ENCODE assay signal across 18 cellular contexts in genomic region chr3:144034715-144035114, GRCh38.
DNase-seq lines count a peak whose midpoint lies in the region; ATAC-seq and TF ChIP-seq lines count a peak whose summit lies in the region.
"Had no signal": no experiment of that assay in that cellular context is flagged by ENCODE, and none has a peak within 500 bp of the region (broad histone marks: within the 10 kb centered on the region; RNA-seq: fewer than 3 reads in every experiment).

No MANE protein-coding gene starts in this region.

- H3K79me2 ChIP-seq in H9 (ENCODE audit: insufficient read depth, low read length) = no peaks in the 10 kb centered on the region

- H3K14ac ChIP-seq in H9 (ENCODE audit: insufficient read depth, low read length) = no peak overlapping the region

- no peak overlapping the region for H2AK5ac ChIP-seq in H9 (ENCODE audit: insufficient read length, low read length)

- H3K23me2 ChIP-seq in H9 (ENCODE audit: insufficient read length, low read depth, low read length, poor library complexity, severe bottlenecking) = no peaks in the 10 kb centered on the region

- no peaks in the 10 kb centered on the region for H3K79me1 ChIP-seq in H9 (ENCODE audit: insufficient read depth, low read depth, low read length, poor library complexity, severe bottlenecking)

- H3K27ac Mint-ChIP-seq in H9 (no peak overlapping the region), Caco-2 (ENCODE audit: unreplicated experiment) (no peak overlapping the region)
- H3K27ac Mint-ChIP-seq: CD4-positive, alpha-beta T cell had no signal

- no peak overlapping the region for H3K4ac ChIP-seq in H9 (ENCODE audit: low read depth, low read length)

- H3K27me3 ChIP-seq in H9 (ENCODE audit: insufficient read depth, low read length) (no peaks in the 10 kb centered on the region), Caco-2 (replicated peaks; ENCODE audit: control insufficient read depth, insufficient read depth, low read length) (no peaks in the 10 kb centered on the region), brain microvascular endothelial cell (replicated peaks) (no peaks in the 10 kb centered on the region)
- H3K27me3 ChIP-seq: BE2C; BLaER1 treated with 17β-estradiol and CSF1 and Interleukin-3, amounts not matched to agents 10 nM and 100 nM had no signal

- H4K5ac ChIP-seq in H9 (ENCODE audit: insufficient read length, low read depth, low read length) = no peak overlapping the region

- CTCF ChIA-PET in Caco-2 (lab: Charles Lee) = no interaction called here

- no peak for DNase-seq in H9
- peak; percentile 56 for DNase-seq in inferior parietal cortex (ENCODE audit: extremely low spot score)
- no peak for DNase-seq in substantia nigra (lab: John Stamatoyannopoulos, UW)
- no peak for DNase-seq in stimulated activated CD4-positive, alpha-beta T cell treated with anti-CD3 and anti-CD28 coated beads, Interleukin-12 subunit alpha, Interleukin-12 subunit beta, amount 100 ng/mL, for 4 hours
- no peak for DNase-seq in Caco-2
- DNase-seq in brain microvascular endothelial cell = no peak
- DNase-seq: AML-193; BE2C; CD4-positive, alpha-beta T cell; COR-L47; DMS153; DND-41; GOT3 had no signal

- H3K27ac ChIP-seq in H9 (ENCODE audit: insufficient read length, low read depth, low read length) (no peak overlapping the region), angular gyrus (ENCODE audit: low read depth, low read length) (peak overlapping the region; percentile 61), substantia nigra (ENCODE audit: low read depth, low read length, poor library complexity, severe bottlenecking) (peak overlapping the region; percentile 95), brain microvascular endothelial cell (no peak overlapping the region)
- H3K27ac ChIP-seq: 22Rv1; BLaER1 treated with 17β-estradiol and CSF1 and Interleukin-3, amounts not matched to agents 10 nM and 100 nM had no signal

- intact Hi-C loops in Caco-2 (cut with micrococcal nuclease; ENCODE audit: unreplicated experiment) = loop anchor here (1.0 kb wide), 1 partner anchor 27 kb away; no protein-coding TSS in a partner anchor

- H3K36me3 Mint-ChIP-seq in H9 (ENCODE audit: insufficient read depth in 1 of 3, low read depth in 3 of 3) = no peaks in the 10 kb centered on the region
- H3K36me3 Mint-ChIP-seq in Caco-2 (ENCODE audit: insufficient read depth, unreplicated experiment) = no peaks in the 10 kb centered on the region
- H3K36me3 Mint-ChIP-seq: CD14-positive monocyte had no signal

- H2BK120ac ChIP-seq in H9 (ENCODE audit: low read depth, low read length, poor library complexity, severe bottlenecking) = no peak overlapping the region

- no peak overlapping the region for H2BK5ac ChIP-seq in H9 (ENCODE audit: insufficient read length, low read length)

- no CpG with 5 or more reads among the region's 1 CpG for WGBS in H9 (ENCODE audit: extremely low coverage, insufficient read length, low lambda C conversion rate)

- no peak overlapping the region for H3K23ac ChIP-seq in H9 (ENCODE audit: insufficient read length, low read depth, low read length)

- no peak overlapping the region for H3K4me3 Mint-ChIP-seq in H9
- H3K4me3 Mint-ChIP-seq in Caco-2 (ENCODE audit: unreplicated experiment) = no peak overlapping the region
- H3K4me3 Mint-ChIP-seq: CD14-positive monocyte; CD4-positive, alpha-beta T cell had no signal

- no TSS peak for BruUV-seq in Caco-2 (replicated peaks; lab: Mats Ljungman, UMichigan)

- H3K56ac ChIP-seq in H9 (ENCODE audit: insufficient read length, low read depth, low read length) = no peak overlapping the region

- no peak overlapping the region for H4K91ac ChIP-seq in H9 (ENCODE audit: insufficient read length, low read depth, low read length)

- no peaks in the 10 kb centered on the region for H4K20me1 ChIP-seq in H9 (ENCODE audit: control insufficient read depth, insufficient read depth, insufficient read length)
- H4K20me1 ChIP-seq: BLaER1 treated with 17β-estradiol and CSF1 and Interleukin-3, amounts not matched to agents 10 nM and 100 nM had no signal

- H3K27me3 Mint-ChIP-seq in H9 (ENCODE audit: low read depth) (no peaks in the 10 kb centered on the region), Caco-2 (ENCODE audit: insufficient read depth, unreplicated experiment) (no peaks in the 10 kb centered on the region)

- H3K36me3 ChIP-seq in Caco-2 (ENCODE audit: control insufficient read depth, insufficient read depth, low read length) = no peaks in the 10 kb centered on the region
- no peaks in the 10 kb centered on the region for H3K36me3 ChIP-seq in brain microvascular endothelial cell (replicated peaks)
- H3K36me3 ChIP-seq: BE2C; BLaER1 treated with 17β-estradiol and CSF1 and Interleukin-3, amounts not matched to agents 10 nM and 100 nM had no signal

- no peak overlapping the region for H2BK15ac ChIP-seq in H9 (ENCODE audit: low read depth, low read length)

- POLR2A ChIA-PET in Caco-2 (lab: Charles Lee) = no interaction called here

- H3K4me2 ChIP-seq in H9 (ENCODE audit: insufficient read depth, insufficient read length, low read length) = no peak overlapping the region
- H3K4me2 ChIP-seq: BLaER1 treated with 17β-estradiol and CSF1 and Interleukin-3, amounts not matched to agents 10 nM and 100 nM had no signal

- in situ Hi-C loops in brain microvascular endothelial cell (cut with HindIII; ENCODE audit: low pct_ligation_motif_present, low sequenced_read_pairs) = no loop called here

- peak overlapping the region; percentile 23 for H3K9ac ChIP-seq in H9 (ENCODE audit: extremely low read depth, insufficient read length, low read length)
- H3K9ac ChIP-seq: BLaER1 treated with 17β-estradiol and CSF1 and Interleukin-3, amounts not matched to agents 10 nM and 100 nM had no signal

- H3T11ph ChIP-seq in H9 (ENCODE audit: low read length) = no peak overlapping the region

- no peak for ATAC-seq in HG02884 (IDR thresholded peaks at IDR 0.05; ENCODE audit: unreplicated experiment)

- no peak overlapping the region for H2BK12ac ChIP-seq in H9 (ENCODE audit: insufficient read length, low read depth, low read length)

- H3K9me3 ChIP-seq in H9 (ENCODE audit: control insufficient read depth, low read depth, low read length) = no peaks in the 10 kb centered on the region
- H3K9me3 ChIP-seq in Caco-2 = no peaks in the 10 kb centered on the region
- H3K9me3 ChIP-seq: BE2C; BLaER1 treated with 17β-estradiol and CSF1 and Interleukin-3, amounts not matched to agents 10 nM and 100 nM had no signal

- no peak overlapping the region for H2AFZ ChIP-seq in H9 (ENCODE audit: low read length)

- no peak overlapping the region for H3K18ac ChIP-seq in H9 (ENCODE audit: insufficient read length, low read depth, low read length)

- H3K4me3 ChIP-seq in Caco-2 (ENCODE audit: low read depth, low read length) = no peak overlapping the region
- no peak overlapping the region for H3K4me3 ChIP-seq in brain microvascular endothelial cell (ENCODE audit: low read depth, low read length)
- H3K4me3 ChIP-seq: BLaER1 treated with 17β-estradiol and CSF1 and Interleukin-3, amounts not matched to agents 10 nM and 100 nM had no signal

- no peak overlapping the region for H4K8ac ChIP-seq in H9 (replicated peaks; ENCODE audit: insufficient read length, low read depth, low read length)

- no peaks in the 10 kb centered on the region for H3K9me3 Mint-ChIP-seq in H9
- H3K9me3 Mint-ChIP-seq in Caco-2 (ENCODE audit: unreplicated experiment) = no peaks in the 10 kb centered on the region
- H3K9me3 Mint-ChIP-seq: CD14-positive monocyte; CD4-positive, alpha-beta T cell had no signal

- H3K4me1 ChIP-seq in H9 (ENCODE audit: insufficient read depth, low read length) (peaks cover 3% of the 10 kb centered on the region; the same call in 1 of the 2 replicates), Caco-2 (no peaks in the 10 kb centered on the region)
- H3K4me1 ChIP-seq: BE2C; BLaER1 treated with 17β-estradiol and CSF1 and Interleukin-3, amounts not matched to agents 10 nM and 100 nM had no signal

- no peak overlapping the region for H2BK20ac ChIP-seq in H9 (ENCODE audit: low read depth, low read length, poor library complexity, severe bottlenecking)

- TF ChIP-seq CTCF in H9 (conservative IDR thresholded peaks at IDR 0.05) (no peak), Caco-2 (IDR thresholded peaks at IDR 0.05; ENCODE audit: insufficient read depth in 1 of 2, low read depth in 1 of 2, low read length in 1 of 2, severe bottlenecking in 1 of 2, unreplicated experiment in 1 of 2) (no peak), brain microvascular endothelial cell (IDR thresholded peaks at IDR 0.05; ENCODE audit: low read depth, low read length, missing control alignments) (no peak)

- H3K4me1 Mint-ChIP-seq in H9 = peaks cover 5% of the 10 kb centered on the region in 2 experiments
- peaks cover 6% of the 10 kb centered on the region for H3K4me1 Mint-ChIP-seq in Caco-2 (ENCODE audit: low read depth, unreplicated experiment)

Comparison
In these comparisons a context has a peak if more than half of its experiments do, and no peak if none do; other contexts are left out.
1. H3K27ac ChIP-seq: peak in angular gyrus (single experiment) and substantia nigra (single experiment); none in H9 (single experiment) and brain microvascular endothelial cell (single experiment).